ENCODE assay signal across 18 cellular contexts in the genomic region with DNA sequence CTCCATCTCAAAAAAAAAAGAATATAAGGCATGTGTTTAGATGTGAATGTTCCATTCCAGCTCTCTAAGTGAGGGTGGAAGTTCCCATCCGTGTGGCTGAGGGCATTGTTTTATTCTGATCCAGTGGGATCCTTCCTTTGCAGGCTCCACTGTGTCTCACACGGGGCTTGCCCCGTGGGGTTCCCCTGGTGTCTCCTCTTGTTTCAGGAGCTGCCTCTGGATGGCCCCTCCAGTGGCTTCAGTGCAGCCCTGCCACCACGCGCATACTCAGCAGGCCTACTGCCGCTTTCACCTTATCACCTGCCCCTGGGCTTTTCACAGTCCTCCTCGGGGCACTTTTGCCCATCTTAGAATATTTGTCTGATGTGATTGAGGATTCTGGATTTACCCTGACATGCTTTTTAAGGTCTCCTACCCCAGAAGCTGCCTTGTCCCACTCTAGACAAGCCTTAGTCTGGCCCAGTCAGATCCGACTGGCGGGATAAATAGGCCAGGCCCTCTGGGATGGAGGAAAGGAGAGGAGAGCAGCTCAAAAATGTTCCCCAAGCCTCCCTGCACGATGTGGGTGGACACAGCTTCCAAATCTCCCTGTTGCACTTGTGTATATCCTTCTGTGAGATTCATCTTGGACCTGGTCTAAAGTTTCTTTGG. TPM values are rescaled to one million over a fixed set of nuclear protein-coding genes. Genes with fewer than 3 reads are reported as not detected.
DNase-seq lines count a peak whose midpoint lies in the region; ATAC-seq and TF ChIP-seq lines count a peak whose summit lies in the region.
"Had no signal": no experiment of that assay in that cellular context is flagged by ENCODE, and none has a peak within 500 bp of the region (broad histone marks: within the 10 kb centered on the region; RNA-seq: fewer than 3 reads in every experiment).

No MANE protein-coding gene starts in this region.

- DNase-seq in Right ventricle myocardium inferior (ENCODE audit: missing footprints), result no peak
- DNase-seq in right atrium auricular region (ENCODE audit: low spot score), result no peak
- no peak for DNase-seq in left ventricle myocardium inferior
- peak; percentile 15 for DNase-seq in sciatic nerve (ENCODE audit: low spot score)
- no peak for DNase-seq in right lobe of liver
- DNase-seq in stimulated activated CD4-positive, alpha-beta T cell treated with anti-CD3 and anti-CD28 coated beads, Interleukin-15, amount 100 ng/mL, for 24 hours, result no peak
- DNase-seq in naive thymus-derived CD4-positive, alpha-beta T cell, result no peak
- DNase-seq: CD8-positive, alpha-beta T cell; COR-L47; DMS153; DMS79 treated with DMSO at 0.1 percent for 48 hours; EL; GM23248; H7 had no signal

- POLR2A ChIA-PET in naive thymus-derived CD4-positive, alpha-beta T cell (lab: Charles Lee), result no interaction called here

- H3K4me1 Mint-ChIP-seq in naive thymus-derived CD4-positive, alpha-beta T cell, result peaks cover 0 to 2% (median 0%) of the 10 kb centered on the region in 7 donors

- H3K9me3 ChIP-seq in right atrium auricular region, result no peaks in the 10 kb centered on the region
- no peaks in the 10 kb centered on the region for H3K9me3 ChIP-seq in left ventricle myocardium inferior (replicated peaks)
- H3K9me3 ChIP-seq in right lobe of liver, result no peaks in the 10 kb centered on the region
- H3K9me3 ChIP-seq in naive thymus-derived CD4-positive, alpha-beta T cell (ENCODE audit: control insufficient read depth in 2 of 3, low read length in 3 of 3), result no peaks in the 10 kb centered on the region

- H3K27ac Mint-ChIP-seq in naive thymus-derived CD4-positive, alpha-beta T cell, result no peak overlapping the region
- H3K27ac Mint-ChIP-seq: CD14-positive monocyte; CD8-positive, alpha-beta T cell had no signal

- H3K27me3 ChIP-seq in right atrium auricular region (no peaks in the 10 kb centered on the region), left ventricle myocardium inferior (ENCODE audit: low read depth) (no peaks in the 10 kb centered on the region), right lobe of liver (no peaks in the 10 kb centered on the region)
- H3K27me3 ChIP-seq in naive thymus-derived CD4-positive, alpha-beta T cell (ENCODE audit: control insufficient read depth in 2 of 2, insufficient read depth in 2 of 2, low read length in 2 of 2), result no peaks in the 10 kb centered on the region

- no peaks in the 10 kb centered on the region for H3K36me3 Mint-ChIP-seq in naive thymus-derived CD4-positive, alpha-beta T cell
- H3K36me3 Mint-ChIP-seq: CD14-positive monocyte; CD8-positive, alpha-beta T cell had no signal

- 85% methylated on average over 5 of the region's 10 CpGs for WGBS in right lobe of liver (ENCODE audit: insufficient coverage, low coverage, low lambda C conversion rate, missing lambda C conversion rate)

- peak; percentile 62 for ATAC-seq in Right ventricle myocardium inferior
- ATAC-seq in sciatic nerve, result no peak
- ATAC-seq in right lobe of liver, result no peak
- no peak for ATAC-seq in naive thymus-derived CD4-positive, alpha-beta T cell
- ATAC-seq: CD8-positive, alpha-beta T cell had no signal

- H3K36me3 ChIP-seq in right atrium auricular region (no peaks in the 10 kb centered on the region), left ventricle myocardium inferior (no peaks in the 10 kb centered on the region), right lobe of liver (no peaks in the 10 kb centered on the region)
- no peaks in the 10 kb centered on the region for H3K36me3 ChIP-seq in naive thymus-derived CD4-positive, alpha-beta T cell (ENCODE audit: control insufficient read depth in 2 of 3, insufficient read depth in 3 of 3, low read length in 3 of 3)

- no peak for TF ChIP-seq POLR2A in right lobe of liver (IDR thresholded peaks at IDR 0.05)

- H3K27ac ChIP-seq in right atrium auricular region, result no peak overlapping the region
- H3K27ac ChIP-seq in left ventricle myocardium inferior (replicated peaks), result peak overlapping the region; percentile 57
- no peak overlapping the region for H3K27ac ChIP-seq in right lobe of liver
- no peak overlapping the region for H3K27ac ChIP-seq in naive thymus-derived CD4-positive, alpha-beta T cell (ENCODE audit: low read depth, low read length)
- H3K27ac ChIP-seq: 22Rv1, GM23248 had no signal

- H3K27me3 Mint-ChIP-seq in naive thymus-derived CD4-positive, alpha-beta T cell, result peaks cover 0 to 8% (median 0%) of the 10 kb centered on the region in 5 donors

- peaks cover 0 to 15% of the 10 kb centered on the region in 2 donors for H3K4me1 ChIP-seq in right atrium auricular region
- H3K4me1 ChIP-seq in left ventricle myocardium inferior, result peaks cover 25% of the 10 kb centered on the region
- no peaks in the 10 kb centered on the region for H3K4me1 ChIP-seq in right lobe of liver
- H3K4me1 ChIP-seq in naive thymus-derived CD4-positive, alpha-beta T cell (ENCODE audit: control insufficient read depth in 2 of 2, insufficient read depth in 2 of 2, low read length in 2 of 2), result no peaks in the 10 kb centered on the region

- H3K4me3 Mint-ChIP-seq in naive thymus-derived CD4-positive, alpha-beta T cell, result no peak overlapping the region
- H3K4me3 Mint-ChIP-seq: CD14-positive monocyte; CD8-positive, alpha-beta T cell had no signal

- CTCF ChIA-PET in naive thymus-derived CD4-positive, alpha-beta T cell (lab: Charles Lee), result interaction anchor here (1.1 to 1.4 kb wide), 3 partner anchors 11 to 369 kb away, joined by 4 to 5 read pairs (median 4); no protein-coding TSS in a partner anchor

- intact Hi-C loops in Right ventricle myocardium inferior (cut with DNase I) (no loop called here), left ventricle myocardium inferior (cut with micrococcal nuclease) (no loop called here), sciatic nerve (cut with DNase I) (no loop called here), right lobe of liver (cut with DNase I) (no loop called here)
- intact Hi-C loops in naive thymus-derived CD4-positive, alpha-beta T cell (cut with micrococcal nuclease), result no loop called here

- H3K9me3 Mint-ChIP-seq in naive thymus-derived CD4-positive, alpha-beta T cell, result no peaks in the 10 kb centered on the region
- H3K9me3 Mint-ChIP-seq: CD8-positive, alpha-beta T cell had no signal

- TF ChIP-seq CTCF in right atrium auricular region (IDR thresholded peaks at IDR 0.05), result no peak
- no peak for TF ChIP-seq CTCF in left ventricle myocardium inferior (IDR thresholded peaks at IDR 0.05; ENCODE audit: borderline replicate concordance)
- no peak for TF ChIP-seq CTCF in right lobe of liver (IDR thresholded peaks at IDR 0.05)

- H3K4me3 ChIP-seq in right atrium auricular region (no peak overlapping the region), left ventricle myocardium inferior (no peak overlapping the region), right lobe of liver (no peak overlapping the region)
- no peak overlapping the region for H3K4me3 ChIP-seq in naive thymus-derived CD4-positive, alpha-beta T cell (ENCODE audit: low read length)
- H3K4me3 ChIP-seq: GM23248 had no signal

RNA-seq across cellular contexts. Expression of gene FAM163A, which starts 55.2 kb away (rescaled TPM):
- 0.65 TPM for total RNA-seq in Right ventricle myocardium inferior
- total RNA-seq in right atrium auricular region, result not detected
- 0.16 TPM for total RNA-seq in left ventricle myocardium inferior
- total RNA-seq in sciatic nerve, result not detected
- under 1 TPM in 3 of 6 experiments, not detected in 3; 0.07 to 0.12 (median 0.12) TPM for total RNA-seq in right lobe of liver
- under 1 TPM in 2 of 5 experiments, not detected in 3; 0.14 to 0.17 TPM for total RNA-seq in naive thymus-derived CD4-positive, alpha-beta T cell
- under 1 TPM in 1 of 2 donors, not detected in 1; 0.06 TPM for polyA plus RNA-seq in naive thymus-derived CD4-positive, alpha-beta T cell
- total RNA-seq: A673, GM23248 had no signal
- polyA plus RNA-seq: BJ, CD14-positive monocyte, GM23248 had no signal
